ENCODE assay signal across 29 cellular contexts in the genomic region with DNA sequence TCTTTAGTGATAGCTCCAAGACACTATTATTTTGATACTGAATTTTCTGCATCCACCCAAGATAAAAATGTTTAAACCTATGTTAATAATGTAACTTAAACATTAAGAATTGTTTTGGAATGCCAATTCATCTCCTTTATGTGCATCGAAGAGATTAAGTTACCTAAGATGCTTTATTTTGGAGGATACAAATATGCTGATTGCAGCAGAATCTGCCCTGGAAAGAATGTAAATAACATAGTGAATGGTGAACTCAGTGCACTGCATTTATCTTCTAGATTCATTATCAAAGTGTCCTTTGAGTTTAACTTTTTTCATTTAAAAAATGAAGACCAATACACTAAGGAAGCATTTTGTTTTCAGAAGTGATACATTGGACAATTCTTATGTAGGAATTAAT.
"Had no signal": no experiment of that assay in that cellular context is flagged by ENCODE, and none has a peak within 500 bp of the region (broad histone marks: within the 10 kb centered on the region; RNA-seq: fewer than 3 reads in every experiment).

No MANE protein-coding gene starts in this region.

- H3K9me3 ChIP-seq: stomach, suprapubic skin, testis, thoracic aorta, thyroid gland, tibial artery, tibial nerve, transverse colon, upper lobe of left lung, upper lobe of right lung, uterus, vagina had no signal

- H3K27me3 Mint-ChIP-seq: stimulated activated memory B cell treated with anti-CD40 and anti-IgM and Interleukin-4, amounts not matched to agents 10 μg/mL and 1 μg/mL and 100 μg/mL, for 72 hours; stimulated activated naive CD8-positive, alpha-beta T cell treated with anti-CD3 and anti-CD28 coated beads, Interleukin-15, amount 100 ng/mL, for 72 hours; stimulated activated naive CD8-positive, alpha-beta T cell treated with anti-CD3 and anti-CD28 coated beads, Interleukin-15, Interleukin-2, amounts not matched to agents 100 ng/mL and 50 ng/mL, for 24 hours; type B pancreatic cell had no signal

- H3K36me3 Mint-ChIP-seq: stimulated activated effector memory CD8-positive, alpha-beta T cell treated with anti-CD3 and anti-CD28 coated beads, Interleukin-12 subunit alpha, Interleukin-12 subunit beta, amount 100 ng/mL, for 72 hours; stimulated activated memory B cell treated with anti-CD40 and anti-IgM and Interleukin-4, amounts not matched to agents 10 μg/mL and 1 μg/mL and 100 μg/mL, for 72 hours; type B pancreatic cell had no signal

- H3K4me3 ChIP-seq: stomach, suprapubic skin, testis, thoracic aorta, thyroid gland, tibial artery, tibial nerve, transverse colon, upper lobe of left lung, upper lobe of right lung, uterus, vagina had no signal

- FAIRE-seq: urothelium cell line had no signal

- ATAC-seq: stimulated activated effector memory CD8-positive, alpha-beta T cell treated with anti-CD3 and anti-CD28 coated beads, Interleukin-12 subunit alpha, Interleukin-12 subunit beta, amount 100 ng/mL, for 72 hours; stimulated activated memory B cell treated with anti-CD40 and anti-IgM and Interleukin-4, amounts not matched to agents 10 μg/mL and 1 μg/mL and 100 μg/mL, for 72 hours; stimulated activated naive B cell treated with anti-CD40 and anti-IgM and Interleukin-4, amounts not matched to agents 10 μg/mL and 1 μg/mL and 100 μg/mL, for 72 hours; stimulated activated naive CD8-positive, alpha-beta T cell treated with anti-CD3 and anti-CD28 coated beads, Interleukin-15, amount 100 ng/mL, for 72 hours; stimulated activated naive CD8-positive, alpha-beta T cell treated with anti-CD3 and anti-CD28 coated beads, Interleukin-15, Interleukin-2, amounts not matched to agents 100 U/mL and 50 U/mL, for 24 hours; upper lobe of right lung had no signal

- H3K4me1 ChIP-seq: stomach, suprapubic skin, testis, thyroid gland, tibial artery, tibial nerve, transverse colon, upper lobe of left lung, upper lobe of right lung, uterus, vagina had no signal

- H3K36me3 ChIP-seq: stomach, suprapubic skin, thoracic aorta, thyroid gland, tibial artery, tibial nerve, transverse colon, upper lobe of left lung, upper lobe of right lung, uterus, vagina had no signal

- H3K4me1 Mint-ChIP-seq: stimulated activated effector memory CD8-positive, alpha-beta T cell treated with anti-CD3 and anti-CD28 coated beads, Interleukin-12 subunit alpha, Interleukin-12 subunit beta, amount 100 ng/mL, for 72 hours; stimulated activated memory B cell treated with anti-CD40 and anti-IgM and Interleukin-4, amounts not matched to agents 10 μg/mL and 1 μg/mL and 100 μg/mL, for 72 hours; stimulated activated naive B cell treated with anti-CD40 and anti-IgM and Interleukin-4, amounts not matched to agents 10 μg/mL and 1 μg/mL and 100 μg/mL, for 72 hours; stimulated activated naive CD8-positive, alpha-beta T cell treated with anti-CD3 and anti-CD28 coated beads, Interleukin-15, amount 100 ng/mL, for 72 hours had no signal

- H3K9me3 Mint-ChIP-seq: stimulated activated memory B cell treated with anti-CD40 and anti-IgM and Interleukin-4, amounts not matched to agents 10 μg/mL and 1 μg/mL and 100 μg/mL, for 72 hours; stimulated activated naive CD8-positive, alpha-beta T cell treated with anti-CD3 and anti-CD28 coated beads, Interleukin-15, Interleukin-2, amounts not matched to agents 100 ng/mL and 50 ng/mL, for 24 hours had no signal

- H3K4me3 Mint-ChIP-seq: stimulated activated effector memory CD8-positive, alpha-beta T cell treated with anti-CD3 and anti-CD28 coated beads, Interleukin-12 subunit alpha, Interleukin-12 subunit beta, amount 100 ng/mL, for 72 hours; stimulated activated memory B cell treated with anti-CD40 and anti-IgM and Interleukin-4, amounts not matched to agents 10 μg/mL and 1 μg/mL and 100 μg/mL, for 72 hours; stimulated activated naive B cell treated with anti-CD40 and anti-IgM and Interleukin-4, amounts not matched to agents 10 μg/mL and 1 μg/mL and 100 μg/mL, for 72 hours; stimulated activated naive CD8-positive, alpha-beta T cell treated with anti-CD3 and anti-CD28 coated beads, Interleukin-15, amount 100 ng/mL, for 72 hours; stimulated activated naive CD8-positive, alpha-beta T cell treated with anti-CD3 and anti-CD28 coated beads, Interleukin-15, Interleukin-2, amounts not matched to agents 100 ng/mL and 50 ng/mL, for 24 hours; type B pancreatic cell had no signal

- H3K27ac Mint-ChIP-seq: stimulated activated effector memory CD8-positive, alpha-beta T cell treated with anti-CD3 and anti-CD28 coated beads, Interleukin-12 subunit alpha, Interleukin-12 subunit beta, amount 100 ng/mL, for 72 hours; stimulated activated memory B cell treated with anti-CD40 and anti-IgM and Interleukin-4, amounts not matched to agents 10 μg/mL and 1 μg/mL and 100 μg/mL, for 72 hours; stimulated activated naive B cell treated with anti-CD40 and anti-IgM and Interleukin-4, amounts not matched to agents 10 μg/mL and 1 μg/mL and 100 μg/mL, for 72 hours; stimulated activated naive CD8-positive, alpha-beta T cell treated with anti-CD3 and anti-CD28 coated beads, Interleukin-15, amount 100 ng/mL, for 72 hours; stimulated activated naive CD8-positive, alpha-beta T cell treated with anti-CD3 and anti-CD28 coated beads, Interleukin-15, Interleukin-2, amounts not matched to agents 100 ng/mL and 50 ng/mL, for 24 hours; type B pancreatic cell had no signal

- H3K27me3 ChIP-seq: stomach, suprapubic skin, testis, thyroid gland, tibial artery, tibial nerve, transverse colon, upper lobe of left lung, upper lobe of right lung, uterus, vagina had no signal

- DNase-seq: stimulated activated CD4-positive, alpha-beta T cell treated with anti-CD3 and anti-CD28 coated beads, Interleukin-2, amount 100 ng/mL, for 48 hours; stimulated activated CD4-positive, alpha-beta T cell treated with anti-CD3 and anti-CD28 coated beads, Interleukin-4, amount 100 ng/mL, for 1 hour; stimulated activated CD4-positive, alpha-beta T cell treated with anti-CD3 and anti-CD28 coated beads, Interleukin-4, amount 100 ng/mL, for 24 hours; stimulated activated CD4-positive, alpha-beta T cell treated with anti-CD3 and anti-CD28 coated beads, Interleukin-4, amount 100 ng/mL, for 4 hours; stimulated activated CD8-positive, alpha-beta memory T cell treated with anti-CD3 and anti-CD28 coated beads, Interleukin-4, amount 100 ng/mL, for 48 hours; stimulated activated naive B cell treated with anti-CD40 and anti-IgM and Interleukin-4, amounts not matched to agents 10 μg/mL and 1 μg/mL and 100 μg/mL, for 72 hours; stimulated activated naive CD4-positive, alpha-beta T cell; stimulated activated naive CD4-positive, alpha-beta T cell treated with Interleukin-2 at 50 U/mL for 16 hours; stimulated activated naive CD8-positive, alpha-beta T cell treated with anti-CD3 and anti-CD28 coated beads, Interleukin-15, amount 100 ng/mL, for 72 hours; stimulated activated naive CD8-positive, alpha-beta T cell treated with anti-CD3 and anti-CD28 coated beads, Interleukin-15, Interleukin-2, amounts not matched to agents 100 U/mL and 50 U/mL, for 24 hours; stomach; substantia nigra; testis; thyroid gland; tibial artery; transverse colon; trophoblast cell; upper lobe of left lung; upper lobe of right lung; uterus had no signal

- H3K27ac ChIP-seq: stomach, suprapubic skin, testis, thoracic aorta, thyroid gland, tibial artery, tibial nerve, transverse colon, upper lobe of left lung, upper lobe of right lung, uterus, vagina had no signal
